Comparison of ENCODE assay signal across 18 cellular contexts in the genomic region with DNA sequence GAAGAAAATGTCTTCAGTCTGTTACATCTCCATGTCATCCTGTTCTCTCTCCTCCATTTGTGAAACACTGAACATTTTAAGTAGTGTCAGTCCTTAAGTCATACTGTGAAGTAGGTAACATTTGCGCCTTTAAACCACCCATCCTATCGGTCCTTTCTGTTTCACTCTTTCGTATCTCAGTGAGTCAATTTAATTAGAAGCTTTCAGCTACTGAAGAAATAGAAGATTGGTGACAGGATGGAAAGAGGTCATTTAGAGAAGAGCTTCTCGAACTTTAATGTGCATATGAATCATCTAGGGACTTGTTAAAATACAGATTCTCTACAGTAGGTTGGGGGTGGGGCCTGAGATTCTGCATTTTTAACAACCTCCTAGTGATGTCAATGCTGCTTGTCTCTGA.
DNase-seq lines count a peak whose midpoint lies in the region; ATAC-seq and TF ChIP-seq lines count a peak whose summit lies in the region.
"Had no signal": no experiment of that assay in that cellular context is flagged by ENCODE, and none has a peak within 500 bp of the region (broad histone marks: within the 10 kb centered on the region; RNA-seq: fewer than 3 reads in every experiment).

No MANE protein-coding gene starts in this region.

- no peak for TF ChIP-seq POLR2A in NB4 (IDR thresholded peaks at IDR 0.05; ENCODE audit: extremely low read depth, insufficient read length)

- POLR2A ChIA-PET in SK-N-SH (lab: Yijun Ruan, JAX): no interaction called here

- no peaks in the 10 kb centered on the region for H3K36me3 ChIP-seq in SK-N-SH (replicated peaks in 1 of 2; ENCODE audit: control insufficient read depth in 1 of 2, insufficient read depth in 2 of 2, low read length in 1 of 2)
- H3K36me3 ChIP-seq: HAP-1 had no signal

- H3K27me3 ChIP-seq in SK-N-SH (ENCODE audit: insufficient read depth): no peaks in the 10 kb centered on the region

- no peaks in the 10 kb centered on the region for H3K9me2 ChIP-seq in SK-N-SH

- TF ChIP-seq CTCF in SK-N-SH (IDR thresholded peaks at IDR 0.05) (no peak), NB4 (IDR thresholded peaks at IDR 0.05; ENCODE audit: low read depth, low read length) (no peak), glutamatergic neuron (IDR thresholded peaks at IDR 0.05; ENCODE audit: partially characterized antibody, unreplicated experiment) (no peak)

- H3K27ac Mint-ChIP-seq in activated T-cell treated with anti-CD3 and anti-CD28 coated beads, Interleukin-2, amount 50 U/mL, for 24 hours: peak overlapping the region; percentile 22
- H3K27ac Mint-ChIP-seq in glutamatergic neuron (ENCODE audit: unreplicated experiment): peak overlapping the region; percentile 59
- H3K27ac Mint-ChIP-seq: CD8-positive, alpha-beta T cell had no signal

- H2AFZ ChIP-seq in SK-N-SH (ENCODE audit: low read depth): no peak overlapping the region

- no peak overlapping the region for H3K4me2 ChIP-seq in SK-N-SH

- WGBS in SK-N-SH (ENCODE audit: low lambda C conversion rate): 73% methylated on average over 4 of the region's 4 CpGs

- H3K4me1 Mint-ChIP-seq in activated T-cell treated with anti-CD3 and anti-CD28 coated beads, Interleukin-2, amount 50 U/mL, for 24 hours (ENCODE audit: low read depth): peaks cover 15% of the 10 kb centered on the region
- H3K4me1 Mint-ChIP-seq in glutamatergic neuron (ENCODE audit: low read depth, unreplicated experiment): peaks cover 13% of the 10 kb centered on the region

- DNase-seq in SK-N-SH: no peak
- no peak for DNase-seq in activated T-cell treated with anti-CD3 and anti-CD28 coated beads, Interleukin-2, amount 50 U/mL, for 24 hours
- no peak for DNase-seq in activated T-cell treated with anti-CD3 and anti-CD28 coated beads for 4 hours
- DNase-seq in NB4 (ENCODE audit: low read depth): peak; percentile 4
- no peak for DNase-seq in glutamatergic neuron
- DNase-seq in NCI-H1436 treated with DMSO at 0.1 percent for 48 hours (lab: John Stamatoyannopoulos, UW): no peak
- DNase-seq in DMS 273 (lab: John Stamatoyannopoulos, UW; ENCODE audit: unreplicated experiment): no peak
- DNase-seq: CD8-positive, alpha-beta T cell; DND-41; GDM1; IMR-90; NCI-H1436; NCI-H2081 treated with DMSO at 0.1 percent for 48 hours; NCI-H526; RPMI8226 had no signal

- TF ChIP-seq EP300 in SK-N-SH (IDR thresholded peaks at IDR 0.05; ENCODE audit: borderline replicate concordance in 1 of 2, low read depth in 1 of 2, low read length in 1 of 2): no peak

- H3K4me3 ChIP-seq in SK-N-SH (ENCODE audit: low read depth in 2 of 2, low read length in 1 of 2): no peak overlapping the region
- no peak overlapping the region for H3K4me3 ChIP-seq in NB4 (ENCODE audit: low read depth, low read length)
- H3K4me3 ChIP-seq: HAP-1 had no signal

- no peak overlapping the region for H3K4me3 Mint-ChIP-seq in activated T-cell treated with anti-CD3 and anti-CD28 coated beads, Interleukin-2, amount 50 U/mL, for 24 hours
- peak overlapping the region; percentile 21 for H3K4me3 Mint-ChIP-seq in glutamatergic neuron (ENCODE audit: unreplicated experiment)
- H3K4me3 Mint-ChIP-seq: CD8-positive, alpha-beta T cell had no signal

- H4K20me1 ChIP-seq in SK-N-SH (ENCODE audit: insufficient read depth): no peaks in the 10 kb centered on the region

- H3K9me3 ChIP-seq in SK-N-SH: no peaks in the 10 kb centered on the region
- H3K9me3 ChIP-seq: HAP-1 had no signal

- H3K79me2 ChIP-seq in SK-N-SH (ENCODE audit: insufficient read depth): no peaks in the 10 kb centered on the region

- CTCF ChIA-PET in SK-N-SH (lab: Yijun Ruan, JAX): interaction anchor here (1.0 to 2.3 kb wide), 2 partner anchors 10 to 12 kb away, joined by 3 to 12 read pairs; no protein-coding TSS in a partner anchor

- H3K9me3 Mint-ChIP-seq in activated T-cell treated with anti-CD3 and anti-CD28 coated beads, Interleukin-2, amount 50 U/mL, for 24 hours: no peaks in the 10 kb centered on the region
- H3K9me3 Mint-ChIP-seq in glutamatergic neuron (ENCODE audit: unreplicated experiment): no peaks in the 10 kb centered on the region
- H3K9me3 Mint-ChIP-seq: CD8-positive, alpha-beta T cell had no signal

- peaks cover 0 to 2% of the 10 kb centered on the region in 2 experiments; a peak in 2 of 4 replicates for H3K4me1 ChIP-seq in SK-N-SH (ENCODE audit: control insufficient read depth in 1 of 2, insufficient read depth in 2 of 2, low read depth in 1 of 2, low read length in 1 of 2)
- H3K4me1 ChIP-seq: HAP-1 had no signal

- no peak overlapping the region for H3K9ac ChIP-seq in SK-N-SH

- no peak for TF ChIP-seq RAD21 in SK-N-SH (IDR thresholded peaks at IDR 0.05; ENCODE audit: low read length)

- no peaks in the 10 kb centered on the region for H3K27me3 Mint-ChIP-seq in activated T-cell treated with anti-CD3 and anti-CD28 coated beads, Interleukin-2, amount 50 U/mL, for 24 hours
- no peaks in the 10 kb centered on the region for H3K27me3 Mint-ChIP-seq in glutamatergic neuron (ENCODE audit: unreplicated experiment)

- no peak overlapping the region for H3K27ac ChIP-seq in SK-N-SH (ENCODE audit: low read depth in 2 of 2, low read length in 1 of 2)
- H3K27ac ChIP-seq: 22Rv1 had no signal

- H3F3A ChIP-seq in SK-N-SH (replicated peaks; ENCODE audit: insufficient read depth): no peaks in the 10 kb centered on the region

- H3K36me3 Mint-ChIP-seq in activated T-cell treated with anti-CD3 and anti-CD28 coated beads, Interleukin-2, amount 50 U/mL, for 24 hours (ENCODE audit: low read depth): no peaks in the 10 kb centered on the region
- H3K36me3 Mint-ChIP-seq in glutamatergic neuron (ENCODE audit: unreplicated experiment): no peaks in the 10 kb centered on the region

- ATAC-seq in SK-N-SH treated with all-trans-retinoic acid at 6 μM for 48 hours: no peak
- ATAC-seq: CD8-positive, alpha-beta T cell had no signal

TF ChIP-seq in SK-N-SH treated with all-trans-retinoic acid at 6 μM for 48 hours, 23 proteins besides CTCF, POLR2A, EP300 and RAD21:
- TF ChIP-seq SNAI2 (CRISPR knock-in tag; IDR thresholded peaks at IDR 0.05) (no peak), ISL1 (CRISPR knock-in tag; IDR thresholded peaks at IDR 0.05) (peak; percentile 21; the same call in 1 of the 2 replicates), TOX (CRISPR knock-in tag; IDR thresholded peaks at IDR 0.05; ENCODE audit: borderline replicate concordance) (no peak)

TF ChIP-seq in SK-N-SH, 30 proteins besides CTCF, POLR2A, EP300 and RAD21:
- TF ChIP-seq RXRA (IDR thresholded peaks at IDR 0.05; ENCODE audit: borderline replicate concordance, low read depth) (no peak), NRF1 (IDR thresholded peaks at IDR 0.05; ENCODE audit: low read depth, low read length) (no peak)
- TF ChIP-seq, protein P1, sequence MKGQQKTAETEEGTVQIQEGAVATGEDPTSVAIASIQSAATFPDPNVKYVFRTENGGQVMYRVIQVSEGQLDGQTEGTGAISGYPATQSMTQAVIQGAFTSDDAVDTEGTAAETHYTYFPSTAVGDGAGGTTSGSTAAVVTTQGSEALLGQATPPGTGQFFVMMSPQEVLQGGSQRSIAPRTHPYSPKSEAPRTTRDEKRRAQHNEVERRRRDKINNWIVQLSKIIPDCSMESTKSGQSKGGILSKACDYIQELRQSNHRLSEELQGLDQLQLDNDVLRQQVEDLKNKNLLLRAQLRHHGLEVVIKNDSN (IDR thresholded peaks at IDR 0.05; ENCODE audit: borderline replicate concordance, low read depth): no peak
TF ChIP-seq in SK-N-SH: peak in this region for 0.
